26 cellular contexts compared by ENCODE assay signal in the genomic region with DNA sequence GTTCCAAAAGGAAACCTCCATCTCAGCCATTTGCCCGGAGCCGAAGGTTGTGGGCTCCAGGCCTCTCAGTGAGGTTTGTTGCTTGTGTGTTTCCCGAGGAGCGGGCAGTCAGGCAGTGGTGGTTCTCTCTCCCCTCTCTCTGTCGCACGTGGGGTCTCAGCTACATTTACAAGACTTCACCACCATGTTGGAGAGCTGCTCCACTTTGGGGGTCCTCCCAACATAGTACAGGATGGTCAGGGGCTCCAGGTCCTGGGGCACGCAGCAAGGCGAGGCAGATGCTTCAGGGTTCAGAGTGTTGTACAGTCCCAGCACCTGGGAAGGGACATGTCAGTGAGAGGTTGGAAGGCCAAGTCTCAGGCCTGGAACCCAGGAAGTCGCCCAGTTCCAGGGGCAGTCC.
"Had no signal": no experiment of that assay in that cellular context is flagged by ENCODE, and none has a peak within 500 bp of the region (broad histone marks: within the 10 kb centered on the region; RNA-seq: fewer than 3 reads in every experiment).

No MANE protein-coding gene starts in this region.

- H3K9me3 Mint-ChIP-seq: activated naive CD4-positive, alpha-beta T cell treated with anti-CD3 and anti-CD28 coated beads, Interleukin-2, amount 50 U/mL, for 72 hours; activated T-cell treated with anti-CD3 and anti-CD28 coated beads, Interleukin-2, amount 50 U/mL, for 72 hours; nephron; stimulated activated naive CD8-positive, alpha-beta T cell treated with anti-CD3 and anti-CD28 coated beads, Interleukin-15, amount 100 ng/mL, for 72 hours had no signal

- H3K4me3 Mint-ChIP-seq: activated T-cell treated with anti-CD3 and anti-CD28 coated beads, Interleukin-2, amount 50 U/mL, for 72 hours; nephron; stimulated activated naive CD8-positive, alpha-beta T cell treated with anti-CD3 and anti-CD28 coated beads, Interleukin-15, amount 100 ng/mL, for 72 hours had no signal

- FAIRE-seq: endometrium had no signal

- H3K27me3 Mint-ChIP-seq: progenitor cell of endocrine pancreas; stimulated activated naive CD8-positive, alpha-beta T cell treated with anti-CD3 and anti-CD28 coated beads, Interleukin-15, amount 100 ng/mL, for 72 hours had no signal

- H3K4me1 ChIP-seq: breast epithelium, colonic mucosa, esophagus squamous epithelium, left lung, lower lobe of right lung, right lobe of liver, upper lobe of left lung, vagina had no signal

- H3K4me3 ChIP-seq: breast epithelium, colonic mucosa, esophagus squamous epithelium, left lung, lower lobe of right lung, mucosa of descending colon, ovary, right lobe of liver, upper lobe of left lung, vagina had no signal

- H3K4me1 Mint-ChIP-seq: nephron; stimulated activated naive CD8-positive, alpha-beta T cell treated with anti-CD3 and anti-CD28 coated beads, Interleukin-15, amount 100 ng/mL, for 72 hours had no signal

- H3K27ac ChIP-seq: breast epithelium, colonic mucosa, epithelial cell of prostate, esophagus squamous epithelium, left lung, lower lobe of right lung, ovary, right lobe of liver, upper lobe of left lung, vagina had no signal

- ATAC-seq: activated naive CD4-positive, alpha-beta T cell treated with anti-CD3 and anti-CD28 coated beads, Interleukin-2, amount 50 U/mL, for 72 hours; activated T-cell treated with anti-CD3 and anti-CD28 coated beads, Interleukin-2, amount 50 U/mL, for 72 hours; left lung; lower lobe of right lung; mucosa of descending colon; stimulated activated naive CD8-positive, alpha-beta T cell treated with anti-CD3 and anti-CD28 coated beads, Interleukin-15, amount 100 ng/mL, for 72 hours had no signal

- H3K36me3 ChIP-seq: colonic mucosa, ovary had no signal

- H3K27ac Mint-ChIP-seq: activated T-cell treated with anti-CD3 and anti-CD28 coated beads, Interleukin-2, amount 50 U/mL, for 72 hours; nephron; progenitor cell of endocrine pancreas; stimulated activated naive CD8-positive, alpha-beta T cell treated with anti-CD3 and anti-CD28 coated beads, Interleukin-15, amount 100 ng/mL, for 72 hours had no signal

- H3K27me3 ChIP-seq: breast epithelium, colonic mucosa, esophagus squamous epithelium, left lung, ovary, right lobe of liver, upper lobe of left lung, vagina had no signal

- H3K36me3 Mint-ChIP-seq: activated naive CD4-positive, alpha-beta T cell treated with anti-CD3 and anti-CD28 coated beads, Interleukin-2, amount 50 U/mL, for 72 hours had no signal

- H3K9me3 ChIP-seq: breast epithelium, colonic mucosa, esophagus squamous epithelium, left lung, lower lobe of right lung, mucosa of descending colon, ovary, right lobe of liver, upper lobe of left lung, vagina had no signal

- DNase-seq: activated CD4-positive, alpha-beta T cell treated with anti-CD3 and anti-CD28 coated beads for 4 hours; activated CD4-positive, alpha-beta T cell treated with anti-CD3 and anti-CD28 coated beads, Interleukin-2, amount 50 U/mL, for 4 hours; activated naive CD4-positive, alpha-beta T cell; activated T-cell treated with anti-CD3 and anti-CD28 coated beads, Interleukin-2, amount 50 U/mL, for 72 hours; colonic mucosa; effector CD8-positive, alpha-beta T cell; esophagus squamous epithelium; foreskin melanocyte; left lung; lower lobe of right lung; mucosa of descending colon; ovary; right lobe of liver; stimulated activated CD4-positive, alpha-beta T cell treated with anti-CD3 and anti-CD28 coated beads, Interleukin-12 subunit alpha, Interleukin-12 subunit beta, amount 100 ng/mL, for 4 hours; stimulated activated CD4-positive, alpha-beta T cell treated with anti-CD3 and anti-CD28 coated beads, Interleukin-4, amount 100 ng/mL, for 1 hour; stimulated activated naive CD8-positive, alpha-beta T cell treated with anti-CD3 and anti-CD28 coated beads, Interleukin-15, amount 100 ng/mL, for 72 hours; substantia nigra; T-helper 1 cell; upper lobe of left lung had no signal
